ENCODE assay signal across 19 cellular contexts in the genomic region with DNA sequence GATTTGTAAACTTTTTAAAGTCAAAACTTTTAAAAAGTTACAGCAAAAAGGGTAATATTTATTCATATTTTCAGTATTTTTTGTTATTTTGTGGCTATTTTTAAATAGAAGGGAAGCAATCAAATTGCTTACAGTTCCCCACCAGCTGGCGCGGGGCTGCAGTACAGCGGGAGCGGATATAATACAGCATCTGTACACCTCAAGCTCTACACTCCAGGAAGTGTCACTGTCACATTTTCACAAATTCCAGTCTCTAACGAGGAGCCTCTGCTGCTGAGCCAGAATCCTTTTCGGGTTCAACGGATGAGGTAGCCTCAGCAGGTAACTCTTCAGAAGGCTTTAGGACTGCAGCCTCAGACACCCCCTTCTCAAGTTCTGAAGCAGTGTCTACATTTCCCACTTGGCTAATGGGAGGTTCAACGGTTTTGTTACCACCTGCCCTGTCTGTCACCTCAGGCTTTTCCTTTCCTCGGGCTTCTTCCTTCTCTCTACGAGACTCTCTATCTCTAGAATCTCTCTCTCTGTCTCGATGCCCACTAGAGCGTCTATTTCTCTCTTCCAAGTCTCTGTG. TPM values are rescaled to one million over a fixed set of nuclear protein-coding genes. Genes with fewer than 3 reads are reported as not detected.
DNase-seq lines count a peak whose midpoint lies in the region; ATAC-seq, FAIRE-seq and TF ChIP-seq lines count a peak whose summit lies in the region.
"Had no signal": no experiment of that assay in that cellular context is flagged by ENCODE, and none has a peak within 500 bp of the region (broad histone marks: within the 10 kb centered on the region; RNA-seq: fewer than 3 reads in every experiment).

No MANE protein-coding gene starts in this region.

- H3K36me3 ChIP-seq in Caco-2 (ENCODE audit: control insufficient read depth, insufficient read depth, low read length), result peaks cover 4% of the 10 kb centered on the region; the same call in 1 of the 2 replicates
- peaks cover 68% of the 10 kb centered on the region for H3K36me3 ChIP-seq in KOPT-K1 (ENCODE audit: insufficient read depth, low read length)

- H3K36me3 Mint-ChIP-seq in Caco-2 (ENCODE audit: insufficient read depth, unreplicated experiment), result peaks cover 63% of the 10 kb centered on the region
- peaks cover 38% of the 10 kb centered on the region for H3K36me3 Mint-ChIP-seq in activated CD8-positive, alpha-beta T cell treated with anti-CD3 and anti-CD28 coated beads for 36 hours (ENCODE audit: low read depth)
- peaks cover 0 to 56% (median 18%) of the 10 kb centered on the region in 3 donors for H3K36me3 Mint-ChIP-seq in naive thymus-derived CD8-positive, alpha-beta T cell

- DNase-seq in Caco-2 (no peak), D721Med (ENCODE audit: insufficient read length, low spot score) (no peak), hypothalamus (lab: John Stamatoyannopoulos, UW) (no peak), NCI-H2107 (lab: John Stamatoyannopoulos, UW) (no peak)
- DNase-seq in activated CD8-positive, alpha-beta T cell treated with anti-CD3 and anti-CD28 coated beads for 36 hours, result no peak
- DNase-seq in naive thymus-derived CD8-positive, alpha-beta T cell, result no peak
- DNase-seq: activated CD4-positive, alpha-beta memory T cell treated with anti-CD3 and anti-CD28 coated beads, Interleukin-2, amount 10 ng/mL, durations not matched to agents 7 days and 5 days; activated effector memory CD4-positive, alpha-beta T cell treated with Interleukin-2 at 50 U/mL for 16 hours; BE2C; body of pancreas; heart left ventricle; islet precursor cell; NCI-H2227 treated with DMSO at 0.1 percent for 48 hours; nucleus accumbens; stimulated activated CD4-positive, alpha-beta T cell treated with anti-CD3 and anti-CD28 coated beads, Interleukin-2, amount 100 ng/mL, for 48 hours; testis had no signal

- no peak for TF ChIP-seq CTCF in Caco-2 (IDR thresholded peaks at IDR 0.05; ENCODE audit: insufficient read depth in 1 of 2, low read depth in 1 of 2, low read length in 1 of 2, severe bottlenecking in 1 of 2, unreplicated experiment in 1 of 2)
- no peak for TF ChIP-seq CTCF in activated CD8-positive, alpha-beta T cell treated with anti-CD3 and anti-CD28 coated beads for 36 hours (IDR thresholded peaks at IDR 0.05)
- no peak for TF ChIP-seq CTCF in D721Med (IDR thresholded peaks at IDR 0.05; ENCODE audit: insufficient read depth, missing control alignments)

- CTCF ChIA-PET in Caco-2 (lab: Charles Lee), result no interaction called here
- CTCF ChIA-PET in activated CD8-positive, alpha-beta T cell treated with anti-CD3 and anti-CD28 coated beads for 36 hours (lab: Charles Lee), result interaction anchor here (1.2 kb wide), 1 partner anchor 31 kb away, joined by 3 read pairs; no protein-coding TSS in a partner anchor

- no peaks in the 10 kb centered on the region for H3K9me3 Mint-ChIP-seq in Caco-2 (ENCODE audit: unreplicated experiment)
- no peaks in the 10 kb centered on the region for H3K9me3 Mint-ChIP-seq in activated CD8-positive, alpha-beta T cell treated with anti-CD3 and anti-CD28 coated beads for 36 hours
- no peaks in the 10 kb centered on the region for H3K9me3 Mint-ChIP-seq in naive thymus-derived CD8-positive, alpha-beta T cell
- H3K9me3 Mint-ChIP-seq: activated CD4-positive, alpha-beta memory T cell treated with anti-CD3 and anti-CD28 coated beads, Interleukin-2, amount 10 ng/mL, durations not matched to agents 7 days and 5 days had no signal

- no peak for FAIRE-seq in D721Med (lab: Jason Lieb, UNC)

- H3K27ac Mint-ChIP-seq in Caco-2 (ENCODE audit: unreplicated experiment), result no peak overlapping the region
- H3K27ac Mint-ChIP-seq in activated CD8-positive, alpha-beta T cell treated with anti-CD3 and anti-CD28 coated beads for 36 hours, result peak overlapping the region; percentile 52
- H3K27ac Mint-ChIP-seq in naive thymus-derived CD8-positive, alpha-beta T cell, result peak overlapping the region in 9 of 10 donors; percentile 28 to 79 (median 51)
- H3K27ac Mint-ChIP-seq: activated CD4-positive, alpha-beta memory T cell treated with anti-CD3 and anti-CD28 coated beads, Interleukin-2, amount 10 ng/mL, durations not matched to agents 7 days and 5 days had no signal

- H3K4me3 ChIP-seq in Caco-2 (ENCODE audit: low read depth, low read length), result no peak overlapping the region
- H3K4me3 ChIP-seq: body of pancreas, heart left ventricle, SJSA1, testis had no signal

- intact Hi-C loops in Caco-2 (cut with micrococcal nuclease; ENCODE audit: unreplicated experiment), result no loop called here
- intact Hi-C loops in activated CD8-positive, alpha-beta T cell treated with anti-CD3 and anti-CD28 coated beads for 36 hours (cut with micrococcal nuclease), result no loop called here

- peak overlapping the region; percentile 29 for H3K4me3 Mint-ChIP-seq in Caco-2 (ENCODE audit: unreplicated experiment)
- no peak overlapping the region for H3K4me3 Mint-ChIP-seq in activated CD8-positive, alpha-beta T cell treated with anti-CD3 and anti-CD28 coated beads for 36 hours
- H3K4me3 Mint-ChIP-seq in naive thymus-derived CD8-positive, alpha-beta T cell, result no peak overlapping the region
- H3K4me3 Mint-ChIP-seq: activated CD4-positive, alpha-beta memory T cell treated with anti-CD3 and anti-CD28 coated beads, Interleukin-2, amount 10 ng/mL, durations not matched to agents 7 days and 5 days had no signal

- POLR2A ChIA-PET in Caco-2 (lab: Charles Lee), result no interaction called here
- POLR2A ChIA-PET in activated CD8-positive, alpha-beta T cell treated with anti-CD3 and anti-CD28 coated beads for 36 hours (lab: Charles Lee), result no interaction called here
- POLR2A ChIA-PET in naive thymus-derived CD8-positive, alpha-beta T cell (lab: Charles Lee), result interaction anchor here (0.9 kb wide), 1 partner anchor 11 kb away, joined by 5 read pairs; no protein-coding TSS in a partner anchor

- no peak for ATAC-seq in activated CD8-positive, alpha-beta T cell treated with anti-CD3 and anti-CD28 coated beads for 36 hours
- peak in 1 of 2 donors; percentile 14 for ATAC-seq in naive thymus-derived CD8-positive, alpha-beta T cell
- ATAC-seq in GM19395 (IDR thresholded peaks at IDR 0.05; ENCODE audit: unreplicated experiment), result no peak
- ATAC-seq: body of pancreas had no signal

- TSS peak; percentile 71 for BruUV-seq in Caco-2 (replicated peaks; lab: Mats Ljungman, UMichigan)

- peak overlapping the region; percentile 34 for H3K27ac ChIP-seq in KOPT-K1 (ENCODE audit: low read depth, low read length, poor library complexity, severe bottlenecking)
- H3K27ac ChIP-seq: body of pancreas, heart left ventricle, SJSA1, testis had no signal

- no peaks in the 10 kb centered on the region; the same call in 1 of the 2 replicates for H3K4me1 ChIP-seq in Caco-2
- H3K4me1 ChIP-seq: BE2C, body of pancreas, SJSA1, testis had no signal

- no peaks in the 10 kb centered on the region for H3K27me3 ChIP-seq in Caco-2 (replicated peaks; ENCODE audit: control insufficient read depth, insufficient read depth, low read length)
- H3K27me3 ChIP-seq: BE2C, body of pancreas, heart left ventricle, SJSA1, testis had no signal

- H3K4me1 Mint-ChIP-seq in Caco-2 (ENCODE audit: low read depth, unreplicated experiment), result peaks cover 6% of the 10 kb centered on the region
- H3K4me1 Mint-ChIP-seq in activated CD8-positive, alpha-beta T cell treated with anti-CD3 and anti-CD28 coated beads for 36 hours (ENCODE audit: low read depth), result peaks cover 43% of the 10 kb centered on the region
- H3K4me1 Mint-ChIP-seq in naive thymus-derived CD8-positive, alpha-beta T cell, result peaks cover 7 to 21% (median 14%) of the 10 kb centered on the region in 4 donors

- H3K27me3 Mint-ChIP-seq in Caco-2 (ENCODE audit: insufficient read depth, unreplicated experiment), result no peaks in the 10 kb centered on the region
- H3K27me3 Mint-ChIP-seq in activated CD8-positive, alpha-beta T cell treated with anti-CD3 and anti-CD28 coated beads for 36 hours, result no peaks in the 10 kb centered on the region
- peaks cover 0 to 2% (median 0%) of the 10 kb centered on the region in 5 donors for H3K27me3 Mint-ChIP-seq in naive thymus-derived CD8-positive, alpha-beta T cell
- H3K27me3 Mint-ChIP-seq: activated CD4-positive, alpha-beta memory T cell treated with anti-CD3 and anti-CD28 coated beads, Interleukin-2, amount 10 ng/mL, durations not matched to agents 7 days and 5 days had no signal

- H3K9me3 ChIP-seq in Caco-2 (no peaks in the 10 kb centered on the region), KOPT-K1 (ENCODE audit: insufficient read depth, low read length, poor library complexity, severe bottlenecking) (no peaks in the 10 kb centered on the region)
- H3K9me3 ChIP-seq: BE2C, body of pancreas, heart left ventricle, SJSA1, testis had no signal

RNA-seq across cellular contexts. Expression of a gene that starts 11.7 kb away (rescaled TPM):
- 227 and 238 TPM in 2 replicates for total RNA-seq in Caco-2 (2022)
- total RNA-seq in activated CD8-positive, alpha-beta T cell treated with anti-CD3 and anti-CD28 coated beads for 36 hours, result 100 to 1,000 TPM; 277 to 286 TPM
- total RNA-seq in naive thymus-derived CD8-positive, alpha-beta T cell, result 100 to 1,000 TPM; 199 to 211 TPM
- polyA plus RNA-seq in naive thymus-derived CD8-positive, alpha-beta T cell, result 100 to 1,000 TPM; 566 to 661 (median 623) TPM
